9 cellular contexts compared by ENCODE assay signal in genomic region chr6:34132486-34133185, GRCh38. TPM values are rescaled to one million over a fixed set of nuclear protein-coding genes. Genes with fewer than 3 reads are reported as not detected.
A peak's percentile ranks its signal among the peaks of the same experiment; 100 is the strongest.
DNase-seq lines count a peak whose midpoint lies in the region; ATAC-seq, FAIRE-seq and TF ChIP-seq lines count a peak whose summit lies in the region.
"Had no signal": no experiment of that assay in that cellular context is flagged by ENCODE, and none has a peak within 500 bp of the region (broad histone marks: within the 10 kb centered on the region; RNA-seq: fewer than 3 reads in every experiment).

No MANE protein-coding gene starts in this region.

- DNase-seq in A549 (ENCODE audit: low read depth in 1 of 2, low spot score in 1 of 2) (peak; percentile 21 to 32), HAP-1 (ENCODE audit: low spot score in 2 of 2) (peak; percentile 56 to 80), fibroblast of pulmonary artery (ENCODE audit: low read depth) (peak; percentile 42), NCI-H2029 (lab: John Stamatoyannopoulos, UW) (no peak), cardiac septum (ENCODE audit: low spot score) (no peak)

- in situ Hi-C loops in HAP-1 (cut with MboI; ENCODE audit: low sequenced_read_pairs), result no loop called here

- ATAC-seq in A549 (peak; percentile 63 to 68; a peak in 3 of 6 replicates), SK-N-SH treated with all-trans-retinoic acid at 6 μM for 48 hours (peak; percentile 36; the same call in 1 of the 3 replicates), HG03521 (IDR thresholded peaks at IDR 0.05; ENCODE audit: unreplicated experiment) (no peak), GM18867 (IDR thresholded peaks at IDR 0.05; ENCODE audit: unreplicated experiment) (no peak)

- no peaks in the 10 kb centered on the region for H3K36me3 ChIP-seq in HAP-1 (replicated peaks)

- TF ChIP-seq POLR2A in A549 (IDR thresholded peaks at IDR 0.05; ENCODE audit: low read length), result no peak

- intact Hi-C loops in cardiac septum (cut with DNase I), result no loop called here

- FAIRE-seq in A549 (lab: Jason Lieb, UNC), result no peak

- TF ChIP-seq RAD21 in A549 (conservative IDR thresholded peaks at IDR 0.05 in 1 of 2, IDR thresholded peaks at IDR 0.05 in 1 of 2), result no peak

- no peak overlapping the region for H3K4me3 ChIP-seq in A549
- no peak overlapping the region for H3K4me3 ChIP-seq in HAP-1
- no peak overlapping the region for H3K4me3 ChIP-seq in fibroblast of pulmonary artery (replicated peaks; ENCODE audit: low read depth, low read length)

- no peaks in the 10 kb centered on the region for H3K4me1 ChIP-seq in A549
- H3K4me1 ChIP-seq in HAP-1, result no peaks in the 10 kb centered on the region

- POLR2A ChIA-PET in A549 (lab: Yijun Ruan, JAX), result no interaction called here

- H3K27me3 ChIP-seq in HAP-1 (ENCODE audit: low read depth), result peaks cover 11% of the 10 kb centered on the region

- TF ChIP-seq EP300 in A549 (IDR thresholded peaks at IDR 0.05), result no peak

- WGBS in A549 (ENCODE audit: missing lambda C conversion rate), result 25% methylated on average over 14 of the region's 20 CpGs

- TF ChIP-seq CTCF in A549 (IDR thresholded peaks at IDR 0.05) (no peak), fibroblast of pulmonary artery (IDR thresholded peaks at IDR 0.05; ENCODE audit: low read length, missing control alignments) (no peak)

- H3K9me3 ChIP-seq in A549 (no peaks in the 10 kb centered on the region), HAP-1 (no peaks in the 10 kb centered on the region)

- CTCF ChIA-PET in A549 (lab: Yijun Ruan, JAX), result interaction anchor here (0.8 to 3.9 kb wide), 3 partner anchors 10 to 365 kb away, joined by 3 to 11 read pairs (median 4); no protein-coding TSS in a partner anchor

- no peak overlapping the region for H3K27ac ChIP-seq in A549

- H3K4me2 ChIP-seq in A549, result no peak overlapping the region

TF ChIP-seq in A549, 52 proteins besides CTCF, POLR2A, EP300 and RAD21:
- TF ChIP-seq REST (IDR thresholded peaks at IDR 0.05) (peak; percentile 94), HES2 (IDR thresholded peaks at IDR 0.05) (no peak)
TF ChIP-seq in A549: peak in this region for 1.

TF ChIP-seq in SK-N-SH treated with all-trans-retinoic acid at 6 μM for 48 hours, 23 proteins besides CTCF, POLR2A, EP300 and RAD21:
- TF ChIP-seq TCF4 (CRISPR knock-in tag; IDR thresholded peaks at IDR 0.05; ENCODE audit: borderline replicate concordance) (no peak), ZFP3 (CRISPR knock-in tag; IDR thresholded peaks at IDR 0.05) (no peak), TOX (CRISPR knock-in tag; IDR thresholded peaks at IDR 0.05; ENCODE audit: borderline replicate concordance) (no peak), RARB (CRISPR knock-in tag; IDR thresholded peaks at IDR 0.05) (no peak), SNAI2 (CRISPR knock-in tag; IDR thresholded peaks at IDR 0.05) (peak; percentile 95), TSHZ2 (CRISPR knock-in tag; IDR thresholded peaks at IDR 0.05) (no peak), ARNTL (CRISPR knock-in tag; IDR thresholded peaks at IDR 0.05; ENCODE audit: borderline replicate concordance, low read depth) (no peak)

RNA-seq across cellular contexts. Expression of gene GRM4, which starts 13.3 kb away (rescaled TPM):
- 0.03 and 0.05 TPM in 2 replicates for polyA plus RNA-seq in A549 (2011; rRNA removed)
- 0.03 TPM in 2 replicates for polyA plus RNA-seq in A549 (2012; cell fraction: cytosol; rRNA removed)
- 0.18 and 0.21 TPM in 2 replicates for polyA plus RNA-seq in A549 (2012; cell fraction: nucleus; rRNA removed)
- polyA plus RNA-seq in A549 (2017; fragmentation: RNase III; extraction: RNeasy Plus Mini Kit Qiagen cat#74134 plus additional on column Dnase treatment), result 0.05 to 0.13 TPM (median 0.07 TPM) in 3 replicates
- polyA minus RNA-seq in A549 (2011; rRNA and poly(A)+ RNA removed), result 0.05 and 0.08 TPM in 2 replicates
- not detected for total RNA-seq in cardiac septum
- total RNA-seq: T-helper 1 cell treated with Interleukin-12 subunit alpha and Interleukin-12 subunit beta and Interleukin-4 antibody, amounts not matched to agents 30 ng/mL and 1 ng/mL, for 36 hours had no signal

Comparison
In these comparisons a context has a peak if more than half of its experiments do, and no peak if none do; other contexts are left out.
1. ATAC-seq: peak in A549 (2 of 2) and SK-N-SH treated with all-trans-retinoic acid at 6 μM for 48 hours (single experiment); none in HG03521 (single experiment) and GM18867 (single experiment).
2. DNase-seq: peak in A549 (2 of 2), HAP-1 (2 of 2) and fibroblast of pulmonary artery (single experiment); none in NCI-H2029 (single experiment) and cardiac septum (single experiment).